Comparison of ENCODE assay signal across 9 cellular contexts in the genomic region with DNA sequence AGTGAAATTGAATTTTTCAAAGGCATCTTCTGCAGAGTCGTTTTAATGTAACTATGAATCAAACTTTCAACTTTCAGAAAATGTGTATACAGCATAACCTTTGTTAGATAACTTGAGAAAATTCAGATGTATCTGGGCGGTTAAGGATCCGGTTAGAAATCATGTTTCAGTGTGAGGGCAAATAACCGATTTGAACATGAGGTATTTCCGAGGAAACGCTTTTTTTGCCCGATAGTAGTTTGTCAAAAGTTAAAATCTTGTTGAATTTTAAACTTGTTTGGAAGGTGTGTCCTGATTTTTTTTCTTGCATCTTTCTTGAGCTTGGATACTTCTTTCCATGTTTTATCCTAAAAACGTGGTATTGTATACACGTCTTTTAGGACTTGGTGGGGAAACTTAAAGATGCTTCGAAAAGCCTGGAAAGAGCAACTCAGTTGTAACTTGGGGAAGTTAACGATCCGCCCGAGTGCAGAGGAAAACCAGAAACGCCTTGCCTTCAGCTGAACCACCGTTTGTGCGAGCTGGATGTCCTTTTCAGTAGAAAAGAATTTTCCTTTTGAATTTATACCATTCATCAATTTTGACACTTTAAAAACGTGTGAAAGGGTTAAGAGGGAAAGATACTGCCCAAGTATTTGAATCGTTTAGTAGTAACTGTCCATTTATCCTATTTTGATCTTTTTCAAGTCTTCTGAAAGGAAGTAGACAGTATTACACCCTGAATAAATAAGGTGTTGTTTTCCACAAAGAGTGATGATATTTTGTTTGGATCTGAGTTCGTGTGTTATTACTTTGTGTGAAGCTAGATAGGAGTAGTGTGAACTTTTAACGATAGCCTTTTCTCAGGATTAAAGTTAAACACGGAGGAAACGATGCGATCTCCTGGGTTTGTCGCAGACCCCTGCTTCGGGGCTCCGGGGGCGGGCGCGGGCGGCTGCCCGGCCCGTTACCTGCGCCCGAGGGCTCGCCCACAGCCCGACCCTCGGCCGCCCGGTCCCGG. TPM values are rescaled to one million over a fixed set of nuclear protein-coding genes. Genes with fewer than 3 reads are reported as not detected.
DNase-seq lines count a peak whose midpoint lies in the region; ATAC-seq and TF ChIP-seq lines count a peak whose summit lies in the region.
"Had no signal": no experiment of that assay in that cellular context is flagged by ENCODE, and none has a peak within 500 bp of the region (broad histone marks: within the 10 kb centered on the region; RNA-seq: fewer than 3 reads in every experiment).

No MANE protein-coding gene starts in this region.

- in situ Hi-C loops in astrocyte of the cerebellum (cut with HindIII; ENCODE audit: low sequenced_read_pairs): loop anchor here (5.0 to 25.0 kb wide), 2 partner anchors 93 to 242 kb away; no protein-coding TSS in a partner anchor

- DNase-seq in HT-29 (ENCODE audit: low spot score): peak; percentile 25
- DNase-seq in astrocyte of the cerebellum (ENCODE audit: low read depth): no peak
- peak; percentile 50 for DNase-seq in medulla oblongata (ENCODE audit: extremely low spot score)
- DNase-seq in upper lobe of left lung: peak in 1 of 2 donors; percentile 33
- no peak for DNase-seq in GM10248 (ENCODE audit: extremely low spot score)
- DNase-seq in NCI-H510A (lab: John Stamatoyannopoulos, UW): no peak

- no peak for TF ChIP-seq CTCF in astrocyte of the cerebellum (IDR thresholded peaks at IDR 0.05; ENCODE audit: low read depth, low read length, missing control alignments)
- TF ChIP-seq CTCF in upper lobe of left lung (IDR thresholded peaks at IDR 0.05): no peak
- TF ChIP-seq CTCF in GM10248 (IDR thresholded peaks at IDR 0.05; ENCODE audit: control extremely low read depth, extremely low read depth, low read depth, missing control alignments): no peak

- H3K9me3 ChIP-seq in BLaER1: no peaks in the 10 kb centered on the region
- no peaks in the 10 kb centered on the region for H3K9me3 ChIP-seq in upper lobe of left lung

- TF ChIP-seq EP300 in upper lobe of left lung (IDR thresholded peaks at IDR 0.05): no peak

- CTCF ChIA-PET in GM10248 (lab: Yijun Ruan, JAX): interaction anchor here (0.8 to 0.9 kb wide), 2 partner anchors 10 to 21 kb away, joined by 3 read pairs; no protein-coding TSS in a partner anchor

- H3K36me3 ChIP-seq in BLaER1 (no peaks in the 10 kb centered on the region; the same call in 1 of the 2 replicates), upper lobe of left lung (no peaks in the 10 kb centered on the region)

- H3K9ac ChIP-seq in BLaER1: peak overlapping the region; percentile 91

- 29 to 42% methylated on average over 29 to 40 of the region's 40 CpGs for WGBS in upper lobe of left lung, 2 donors

- ATAC-seq in upper lobe of left lung (ENCODE audit: low FRiP score in 2 of 2) (no peak), HG03565 (IDR thresholded peaks at IDR 0.05; ENCODE audit: unreplicated experiment) (no peak)

- H4K20me1 ChIP-seq in BLaER1: peaks cover 83% of the 10 kb centered on the region

- peak overlapping the region; percentile 95 for H3K27ac ChIP-seq in BLaER1
- peak overlapping the region; percentile 65 to 97 (median 70) for H3K27ac ChIP-seq in upper lobe of left lung

- H3K27me3 ChIP-seq in BLaER1 (peaks cover 96% of the 10 kb centered on the region), upper lobe of left lung (peaks cover 0 to 3% (median 1%) of the 10 kb centered on the region in 4 donors)

- POLR2A ChIA-PET in GM10248 (lab: Yijun Ruan, JAX): no interaction called here

- H3K4me1 ChIP-seq in BLaER1: no peaks in the 10 kb centered on the region
- H3K4me1 ChIP-seq in upper lobe of left lung: peaks cover 33 to 55% (median 43%) of the 10 kb centered on the region in 4 donors

- H3K4me3 ChIP-seq in BLaER1: peak overlapping the region; percentile 71
- peak overlapping the region; percentile 73 for H3K4me3 ChIP-seq in astrocyte of the cerebellum (ENCODE audit: low read depth, low read length)
- H3K4me3 ChIP-seq in upper lobe of left lung: peak overlapping the region in 3 of 4 donors; percentile 77 to 94 (median 88)

- no peak for TF ChIP-seq POLR2A in upper lobe of left lung (IDR thresholded peaks at IDR 0.05)

- H3K4me2 ChIP-seq in BLaER1: peak overlapping the region; percentile 55

RNA-seq across cellular contexts. Expression of a gene that starts 1.0 kb away (rescaled TPM):
- total RNA-seq in HT-29 (2014; rRNA removed; shearing (Covaris generic)): 17.6 and 19.5 TPM in 2 replicates
- 10 to 100 TPM; 13.0 to 73.3 (median 41.5) TPM for total RNA-seq in upper lobe of left lung

RNA-seq across cellular contexts. Expression of a gene that starts 3.7 kb away (rescaled TPM):
- total RNA-seq in HT-29 (2014; rRNA removed; shearing (Covaris generic)): 12.4 and 13.4 TPM in 2 replicates
- total RNA-seq in upper lobe of left lung: 100 to 1,000 TPM in 1 of 6 donors, 10 to 100 TPM in 5; 11.0 to 312 (median 39.6) TPM

RNA-seq across cellular contexts. Expression of a gene that starts 25.4 kb away (rescaled TPM):
- not detected in 2 replicates for total RNA-seq in HT-29 (2014; rRNA removed; shearing (Covaris generic))
- total RNA-seq in upper lobe of left lung: 10 to 100 TPM in 2 of 6 donors, 1 to 10 TPM in 3, under 1 TPM in 1; 0.74 to 44.1 (median 8.7) TPM
- total RNA-seq: HT1080 had no signal

Comparison
In these comparisons a context has a peak if more than half of its experiments do, and no peak if none do; other contexts are left out.
1. DNase-seq: peak in HT-29 (single experiment) and medulla oblongata (single experiment); none in astrocyte of the cerebellum (single experiment), GM10248 (single experiment) and NCI-H510A (single experiment).
2. Peak in every context shown above with its lines, with median percentiles within 50 percentile points of each other: H3K4me3 ChIP-seq.